Comparison of ENCODE assay signal across 19 cellular contexts in the genomic region with DNA sequence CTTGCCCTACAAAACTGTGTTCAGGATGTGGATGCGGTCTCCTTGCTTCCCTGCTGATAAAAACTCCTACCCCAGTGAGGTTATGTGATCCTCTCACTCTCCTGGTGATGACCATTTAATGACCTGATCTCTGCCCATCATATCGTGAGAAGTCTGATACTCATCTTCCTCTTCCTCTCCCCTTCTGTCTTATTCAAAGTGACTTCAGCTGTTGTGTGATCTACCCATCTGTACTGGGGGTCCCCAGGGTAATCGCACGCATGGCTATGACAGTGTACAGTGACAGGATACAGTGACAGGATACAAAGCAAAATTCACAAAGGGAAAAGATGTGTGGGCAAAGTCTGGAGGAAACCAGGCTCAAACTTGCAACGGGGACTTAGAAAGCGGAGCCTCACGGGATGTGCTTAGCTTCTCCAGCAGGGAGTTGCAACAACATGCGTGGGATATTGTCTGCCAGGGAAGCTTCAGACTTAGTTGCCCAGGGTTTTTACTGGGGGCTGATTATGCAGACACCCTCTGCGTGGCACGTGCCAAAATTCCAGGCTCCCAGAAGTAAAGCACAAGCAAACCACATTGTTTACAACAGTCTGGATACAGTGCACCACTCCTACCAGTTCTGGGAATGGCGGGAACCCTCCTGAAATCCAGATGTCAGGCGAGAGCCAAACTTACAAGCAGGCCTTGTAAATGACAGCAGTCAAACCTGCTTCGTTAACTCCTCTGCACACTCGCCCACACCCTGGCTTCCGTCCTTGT. TPM values are rescaled to one million over a fixed set of nuclear protein-coding genes. Genes with fewer than 3 reads are reported as not detected.
DNase-seq lines count a peak whose midpoint lies in the region; ATAC-seq, FAIRE-seq and TF ChIP-seq lines count a peak whose summit lies in the region.
"Had no signal": no experiment of that assay in that cellular context is flagged by ENCODE, and none has a peak within 500 bp of the region (broad histone marks: within the 10 kb centered on the region; RNA-seq: fewer than 3 reads in every experiment).

No MANE protein-coding gene starts in this region.

- H3K36me3 ChIP-seq in HUES48 (ENCODE audit: control insufficient read depth, insufficient read depth, low read length) (no peaks in the 10 kb centered on the region), kidney (ENCODE audit: control insufficient read depth in 1 of 2, insufficient read depth in 2 of 2, low read length in 2 of 2) (no peaks in the 10 kb centered on the region)
- H3K36me3 ChIP-seq: lower lobe of right lung had no signal

- no peak for ATAC-seq in GM19023 (IDR thresholded peaks at IDR 0.05; ENCODE audit: unreplicated experiment)

- peaks cover 38% of the 10 kb centered on the region for H3K36me3 Mint-ChIP-seq in nephron progenitor cell (ENCODE audit: low read depth)
- H3K36me3 Mint-ChIP-seq: type B pancreatic cell had no signal

- TF ChIP-seq CTCF in nephron progenitor cell (IDR thresholded peaks at IDR 0.05) (no peak), kidney (IDR thresholded peaks at IDR 0.05; ENCODE audit: borderline replicate concordance, extremely low read depth, insufficient read depth) (no peak)

- no peak for FAIRE-seq in kidney (lab: Jason Lieb, UNC)
- FAIRE-seq: bronchial epithelial cell, GM12891 had no signal

- no peaks in the 10 kb centered on the region for H3K9me3 ChIP-seq in HUES48 (ENCODE audit: control insufficient read depth, insufficient read depth, low read length)
- H3K9me3 ChIP-seq in kidney (ENCODE audit: control insufficient read depth in 1 of 2, low read length in 2 of 2) = no peaks in the 10 kb centered on the region
- H3K9me3 ChIP-seq: lower lobe of right lung had no signal

- peak overlapping the region; percentile 56 for H3K27ac ChIP-seq in HUES48 (ENCODE audit: low read depth, low read length)
- H3K27ac ChIP-seq in kidney (ENCODE audit: low read depth in 2 of 2, low read length in 2 of 2) = no peak overlapping the region
- H3K27ac ChIP-seq: lower lobe of right lung, parathyroid adenoma, RWPE1 had no signal

- H3K9ac ChIP-seq in HUES48 (ENCODE audit: low read depth, low read length) = no peak overlapping the region
- no peak overlapping the region for H3K9ac ChIP-seq in kidney (ENCODE audit: low read length in 2 of 2)
- H3K9ac ChIP-seq: parathyroid adenoma had no signal

- peaks cover 17% of the 10 kb centered on the region for H3K4me1 ChIP-seq in HUES48 (ENCODE audit: control insufficient read depth, insufficient read depth, low read length)
- peaks cover 0 to 2% of the 10 kb centered on the region in 2 donors for H3K4me1 ChIP-seq in kidney (ENCODE audit: control insufficient read depth in 1 of 2, insufficient read depth in 1 of 2, low read depth in 1 of 2, low read length in 2 of 2)
- H3K4me1 ChIP-seq: parathyroid adenoma had no signal

- intact Hi-C loops in kidney (cut with DNase I) = no loop called here

- peak overlapping the region; percentile 31 for H3K27ac Mint-ChIP-seq in nephron progenitor cell
- H3K27ac Mint-ChIP-seq: type B pancreatic cell had no signal

- no peak overlapping the region for H3K4me3 Mint-ChIP-seq in nephron progenitor cell
- H3K4me3 Mint-ChIP-seq: type B pancreatic cell had no signal

- H3K9me3 Mint-ChIP-seq in nephron progenitor cell = no peaks in the 10 kb centered on the region
- H3K9me3 Mint-ChIP-seq: type B pancreatic cell had no signal

- DNase-seq in AG08396 (ENCODE audit: low spot score) (peak; percentile 59), epidermal melanocyte (ENCODE audit: insufficient read length, low spot score) (peak; percentile 32), nephron progenitor cell (no peak), dermis blood vessel endothelial cell (no peak), NCI-H1092 treated with DMSO at 0.1 percent for 48 hours (lab: John Stamatoyannopoulos, UW) (no peak), kidney (no peak)
- DNase-seq: activated gamma-delta T cell treated with Interleukin-2 at 50 U/mL for 16 hours, DND-41, KBM-7, lower lobe of right lung, NCI-H146, NCI-H69 had no signal

- peaks cover 5% of the 10 kb centered on the region for H3K4me1 Mint-ChIP-seq in nephron progenitor cell

- H3K27me3 Mint-ChIP-seq in nephron progenitor cell (ENCODE audit: low read depth, poor library complexity) = no peaks in the 10 kb centered on the region
- H3K27me3 Mint-ChIP-seq: type B pancreatic cell had no signal

- H3K4me3 ChIP-seq in HUES48 (ENCODE audit: low read depth, low read length) (no peak overlapping the region), kidney (ENCODE audit: low read length in 2 of 2) (no peak overlapping the region)
- H3K4me3 ChIP-seq: lower lobe of right lung had no signal

- H3K27me3 ChIP-seq in HUES48 (ENCODE audit: control insufficient read depth, insufficient read depth, low read length) = no peaks in the 10 kb centered on the region

RNA-seq across cellular contexts. Expression of gene GARRE1, which starts 18.1 kb away (rescaled TPM):
- total RNA-seq in dermis blood vessel endothelial cell = 62.1 and 68.6 TPM in 2 replicates
- total RNA-seq in kidney = 37.7 TPM
- 5.5 TPM for polyA plus RNA-seq in kidney (ENCODE audit: insufficient read depth, low read depth, low replicate concordance)

Comparison
In these comparisons a context has a peak if more than half of its experiments do, and no peak if none do; other contexts are left out.
1. DNase-seq: peak in AG08396 (single experiment) and epidermal melanocyte (single experiment); none in nephron progenitor cell (single experiment), dermis blood vessel endothelial cell (single experiment), NCI-H1092 treated with DMSO at 0.1 percent for 48 hours (single experiment) and kidney (single experiment).